In the genomic region with DNA sequence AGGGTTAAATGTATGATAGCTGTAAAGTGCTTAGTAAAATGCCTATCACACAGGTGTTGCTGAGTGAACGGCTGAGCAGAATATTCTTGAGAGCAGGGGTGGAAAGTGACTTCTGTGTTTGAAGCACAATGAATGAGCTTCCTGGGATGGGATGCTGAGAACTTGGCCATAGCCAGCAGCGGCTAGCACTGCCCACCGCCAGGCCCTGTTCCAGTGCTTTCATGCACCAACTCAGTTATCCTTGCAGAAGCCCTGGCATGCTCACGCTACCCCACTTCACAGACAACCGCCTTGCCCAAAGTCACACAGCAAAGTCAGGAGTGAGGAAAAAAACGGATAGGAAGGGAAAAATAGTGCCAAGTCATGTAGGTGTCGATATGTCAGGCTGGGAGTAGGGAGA, we compare ENCODE assay signal across 27 cellular contexts. TPM values are rescaled to one million over a fixed set of nuclear protein-coding genes. Genes with fewer than 3 reads are reported as not detected.
DNase-seq lines count a peak whose midpoint lies in the region; ATAC-seq and TF ChIP-seq lines count a peak whose summit lies in the region.
"Had no signal": no experiment of that assay in that cellular context is flagged by ENCODE, and none has a peak within 500 bp of the region (broad histone marks: within the 10 kb centered on the region; RNA-seq: fewer than 3 reads in every experiment).

No MANE protein-coding gene starts in this region.

- peaks cover 32% of the 10 kb centered on the region for H3K4me1 Mint-ChIP-seq in glutamatergic neuron (ENCODE audit: low read depth, unreplicated experiment)

- no peak for TF ChIP-seq POLR2A in thyroid gland (IDR thresholded peaks at IDR 0.05)

- no peaks in the 10 kb centered on the region for H3K36me3 Mint-ChIP-seq in glutamatergic neuron (ENCODE audit: unreplicated experiment)

- H3K9me3 ChIP-seq in cardiac muscle cell (ENCODE audit: low read depth), result no peaks in the 10 kb centered on the region
- no peaks in the 10 kb centered on the region for H3K9me3 ChIP-seq in Panc1 (ENCODE audit: control insufficient read depth, insufficient read depth, low read depth, low read length)
- H3K9me3 ChIP-seq in thyroid gland, result no peaks in the 10 kb centered on the region
- H3K9me3 ChIP-seq: body of pancreas, left lung, sigmoid colon, upper lobe of left lung had no signal

- H3K4me1 ChIP-seq in cardiac muscle cell (ENCODE audit: low read depth) (no peaks in the 10 kb centered on the region), Panc1 (ENCODE audit: control insufficient read depth, insufficient read depth, low read length) (peaks cover 23% of the 10 kb centered on the region), thyroid gland (peaks cover 7 to 33% of the 10 kb centered on the region in 2 donors)

- H3K4me3 ChIP-seq in cardiac muscle cell (no peak overlapping the region), Panc1 (ENCODE audit: low read depth in 2 of 2, low read length in 2 of 2) (no peak overlapping the region), thyroid gland (replicated peaks in 1 of 3) (no peak overlapping the region)
- H3K4me3 ChIP-seq: body of pancreas, left lung, sigmoid colon, upper lobe of left lung had no signal

- BruUV-seq in Panc1 (replicated peaks; lab: Mats Ljungman, UMichigan), result no TSS peak

- H3K4me3 Mint-ChIP-seq in glutamatergic neuron (ENCODE audit: unreplicated experiment), result peak overlapping the region; percentile 28
- H3K4me3 Mint-ChIP-seq: activated CD4-positive, alpha-beta memory T cell treated with anti-CD3 and anti-CD28 coated beads for 36 hours; activated naive CD4-positive, alpha-beta T cell treated with anti-CD3 and anti-CD28 coated beads for 36 hours; CD4-positive, CD25-positive, alpha-beta regulatory T cell had no signal

- no peaks in the 10 kb centered on the region for H3K27me3 ChIP-seq in cardiac muscle cell
- H3K27me3 ChIP-seq in Panc1 (ENCODE audit: control insufficient read depth, insufficient read depth, low read length), result no peaks in the 10 kb centered on the region
- H3K27me3 ChIP-seq in thyroid gland, result no peaks in the 10 kb centered on the region
- H3K27me3 ChIP-seq: body of pancreas, left lung, sigmoid colon, upper lobe of left lung had no signal

- peaks cover 21% of the 10 kb centered on the region for H3K36me3 ChIP-seq in cardiac muscle cell
- peaks cover 11% of the 10 kb centered on the region for H3K36me3 ChIP-seq in Panc1 (ENCODE audit: control insufficient read depth, insufficient read depth, low read length)
- peaks cover 9 to 11% of the 10 kb centered on the region in 2 donors for H3K36me3 ChIP-seq in thyroid gland

- H3K27me3 Mint-ChIP-seq in glutamatergic neuron (ENCODE audit: unreplicated experiment), result peaks cover 2% of the 10 kb centered on the region
- H3K27me3 Mint-ChIP-seq: activated CD4-positive, alpha-beta memory T cell treated with anti-CD3 and anti-CD28 coated beads for 36 hours; CD4-positive, CD25-positive, alpha-beta regulatory T cell; progenitor cell of endocrine pancreas had no signal

- H3K27ac Mint-ChIP-seq in glutamatergic neuron (ENCODE audit: unreplicated experiment), result peak overlapping the region; percentile 44
- H3K27ac Mint-ChIP-seq: activated CD4-positive, alpha-beta memory T cell treated with anti-CD3 and anti-CD28 coated beads for 36 hours; activated naive CD4-positive, alpha-beta T cell treated with anti-CD3 and anti-CD28 coated beads for 36 hours; progenitor cell of endocrine pancreas had no signal

- TF ChIP-seq CTCF in cardiac muscle cell (IDR thresholded peaks at IDR 0.05; ENCODE audit: low read depth, low read length), result no peak
- TF ChIP-seq CTCF in Panc1 (IDR thresholded peaks at IDR 0.05), result no peak
- TF ChIP-seq CTCF in glutamatergic neuron (IDR thresholded peaks at IDR 0.05; ENCODE audit: partially characterized antibody, unreplicated experiment), result no peak
- no peak for TF ChIP-seq CTCF in thyroid gland (IDR thresholded peaks at IDR 0.05)

- DNase-seq in cardiac muscle cell (ENCODE audit: low read depth in 1 of 2, low spot score in 1 of 2) (no peak), cardiac septum (ENCODE audit: low spot score) (no peak), Panc1 (ENCODE audit: low read depth, low spot score) (no peak), glutamatergic neuron (no peak), thyroid gland (peak; percentile 33 to 60), NCI-H1092 treated with DMSO at 0.1 percent for 48 hours (lab: John Stamatoyannopoulos, UW) (no peak)
- DNase-seq in stimulated activated CD4-positive, alpha-beta T cell treated with anti-CD3 and anti-CD28 coated beads, Interleukin-1b, Interleukin-23, amount 100 ng/mL, for 48 hours, result no peak
- DNase-seq: activated CD4-positive, alpha-beta memory T cell treated with anti-CD3 and anti-CD28 coated beads for 36 hours; activated CD4-positive, CD25-positive, alpha-beta regulatory T cell treated with anti-CD3 and anti-CD28 coated beads, Interleukin-2, amount 50 U/mL, for 72 hours; activated naive CD4-positive, alpha-beta T cell treated with anti-CD3 and anti-CD28 coated beads for 36 hours; body of pancreas; CD4-positive, CD25-positive, alpha-beta regulatory T cell; DND-41; effector CD4-positive, alpha-beta T cell; islet precursor cell; KG1; left lung; NCI-H1105; NCI-H1930; NCI-H2171 treated with DMSO at 0.1 percent for 48 hours; NCI-H510A treated with DMSO at 0.1 percent for 48 hours; SHP77 treated with DMSO at 0.1 percent for 48 hours; sigmoid colon; stimulated activated CD4-positive, alpha-beta T cell treated with anti-CD3 and anti-CD28 coated beads, Interleukin-4, amount 100 ng/mL, for 24 hours; upper lobe of left lung had no signal

- POLR2A ChIA-PET in Panc1 (lab: Charles Lee), result no interaction called here

- in situ Hi-C loops in Panc1 (cut with HindIII; ENCODE audit: low pct_unique_long_range_greater_than_20kb, low sequenced_read_pairs), result no loop called here

- H3K9me3 Mint-ChIP-seq in glutamatergic neuron (ENCODE audit: unreplicated experiment), result peaks cover 3% of the 10 kb centered on the region
- H3K9me3 Mint-ChIP-seq: activated CD4-positive, alpha-beta memory T cell treated with anti-CD3 and anti-CD28 coated beads for 36 hours; activated naive CD4-positive, alpha-beta T cell treated with anti-CD3 and anti-CD28 coated beads for 36 hours; CD4-positive, CD25-positive, alpha-beta regulatory T cell had no signal

- CTCF ChIA-PET in Panc1 (lab: Charles Lee), result no interaction called here

- 66 to 76% methylated on average over 7 of the region's 7 CpGs for WGBS in thyroid gland, 2 donors

- intact Hi-C loops in cardiac septum (cut with DNase I) (no loop called here), Panc1 (cut with micrococcal nuclease; ENCODE audit: unreplicated experiment) (no loop called here), thyroid gland (cut with DNase I) (no loop called here)

- H3K27ac ChIP-seq in cardiac muscle cell, result peak overlapping the region; percentile 36
- 0 out of 2 replicates have a peak overlapping the region, but pooled peaks have one; percentile 13 for H3K27ac ChIP-seq in Panc1 (ENCODE audit: low read length)
- no peak overlapping the region for H3K27ac ChIP-seq in thyroid gland
- H3K27ac ChIP-seq: body of pancreas, left lung, upper lobe of left lung had no signal

- ATAC-seq in Panc1, result no peak
- ATAC-seq in HG03457 (IDR thresholded peaks at IDR 0.05; ENCODE audit: unreplicated experiment), result no peak
- ATAC-seq: body of pancreas, left lung had no signal

RNA-seq across cellular contexts. Expression of gene DYNC1H1, which starts 10.9 kb away (rescaled TPM):
- total RNA-seq in cardiac muscle cell (319 and 434 TPM in 2 replicates), cardiac septum (575 TPM), Panc1 (2021; ENCODE audit: unreplicated experiment) (382 TPM), glutamatergic neuron (ENCODE audit: unreplicated experiment) (2,051 TPM), thyroid gland (100 to 1,000 TPM; 464 to 818 (median 553) TPM)
- 143 and 158 TPM in 2 replicates for polyA plus RNA-seq in cardiac muscle cell
- 353 TPM for polyA plus RNA-seq in Panc1 (2012; ENCODE audit: insufficient read length)

Comparison
In these comparisons a context has a peak if more than half of its experiments do, and no peak if none do; other contexts are left out.
1. DNase-seq: peak in thyroid gland (2 of 2); none in cardiac muscle cell (0 of 2), cardiac septum (single experiment), Panc1 (single experiment), glutamatergic neuron (single experiment), stimulated activated CD4-positive, alpha-beta T cell treated with anti-CD3 and anti-CD28 coated beads, Interleukin-1b, Interleukin-23, amount 100 ng/mL, for 48 hours (single experiment) and NCI-H1092 treated with DMSO at 0.1 percent for 48 hours (single experiment).
2. H3K27ac ChIP-seq: peak in cardiac muscle cell (single experiment) and Panc1 (single experiment); none in thyroid gland (0 of 3).